ENCODE assay signal across 6 cellular contexts in genomic region chr1:1861761-1862310, GRCh38. TPM values are rescaled to one million over a fixed set of nuclear protein-coding genes. Genes with fewer than 3 reads are reported as not detected.
"Had no signal": no experiment of that assay in that cellular context is flagged by ENCODE, and none has a peak within 500 bp of the region (broad histone marks: within the 10 kb centered on the region; RNA-seq: fewer than 3 reads in every experiment).

No MANE protein-coding gene starts in this region.

RNA-seq across cellular contexts. Expression of gene CALML6, which starts 53.2 kb away (rescaled TPM):
- total RNA-seq: activated CD4-positive, alpha-beta T cell treated with anti-CD3 and anti-CD28 coated beads, Interleukin-2, amount 10 ng/mL, durations not matched to agents 24 days and 14 days; frontal cortex; mononuclear cell; omental fat pad had no signal

RNA-seq across cellular contexts. Expression of gene TMEM52, which starts 57.2 kb away (rescaled TPM):
- total RNA-seq: activated CD4-positive, alpha-beta memory T cell treated with anti-CD3 and anti-CD28 coated beads, Interleukin-2, amount 10 ng/mL, durations not matched to agents 7 days and 5 days; dermis blood vessel endothelial cell had no signal
